ENCODE assay signal across 39 cellular contexts in the genomic region with DNA sequence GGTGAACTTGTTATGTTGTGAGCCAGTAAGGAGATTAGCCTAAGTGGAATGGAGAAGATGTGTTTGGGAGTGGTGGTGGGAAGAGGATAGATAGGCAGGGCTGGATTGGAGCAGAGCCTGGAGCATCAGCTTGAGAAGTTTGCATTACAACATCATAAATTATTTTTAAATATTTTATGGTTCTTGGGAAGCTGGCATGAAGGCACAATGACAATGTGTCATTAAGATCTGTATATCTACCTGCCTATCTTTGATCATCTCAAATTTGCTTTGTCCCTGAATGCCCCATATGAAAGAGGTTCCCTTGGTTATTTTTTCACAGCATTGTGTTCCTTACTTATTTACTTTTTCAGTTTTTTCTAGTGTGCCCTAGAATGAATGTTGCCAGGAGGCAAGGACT. TPM values are rescaled to one million over a fixed set of nuclear protein-coding genes. Genes with fewer than 3 reads are reported as not detected.
"Had no signal": no experiment of that assay in that cellular context is flagged by ENCODE, and none has a peak within 500 bp of the region (broad histone marks: within the 10 kb centered on the region; RNA-seq: fewer than 3 reads in every experiment).

No MANE protein-coding gene starts in this region.

- H3K27ac ChIP-seq: WERI-Rb-1 had no signal

- H3K4me1 Mint-ChIP-seq: brain had no signal

- FAIRE-seq: RCC 7860 had no signal

- H3K36me3 ChIP-seq: WERI-Rb-1 had no signal

- H3K36me3 Mint-ChIP-seq: activated CD8-positive, alpha-beta memory T cell treated with anti-CD3 and anti-CD28 coated beads, Interleukin-2, amount 10 ng/mL, durations not matched to agents 7 days and 5 days; activated naive CD4-positive, alpha-beta T cell treated with anti-CD3 and anti-CD28 coated beads, Interleukin-2, amount 10 ng/mL, durations not matched to agents 7 days and 5 days; activated naive CD8-positive, alpha-beta T cell; brain; T-cell had no signal

- DNase-seq: activated CD4-positive, alpha-beta memory T cell treated with anti-CD3 and anti-CD28 coated beads, Interleukin-2, amount 10 ng/mL, durations not matched to agents 7 days and 5 days; activated CD4-positive, alpha-beta T cell treated with anti-CD3 and anti-CD28 coated beads for 1 hour; activated CD4-positive, alpha-beta T cell treated with anti-CD3 and anti-CD28 coated beads for 48 hours; activated CD4-positive, CD25-positive, alpha-beta regulatory T cell; activated CD8-positive, alpha-beta memory T cell treated with anti-CD3 and anti-CD28 coated beads for 24 hours; activated CD8-positive, alpha-beta memory T cell treated with anti-CD3 and anti-CD28 coated beads, Interleukin-2, amount 10 ng/mL, durations not matched to agents 7 days and 5 days; activated CD8-positive, alpha-beta memory T cell treated with anti-CD3 and anti-CD28 coated beads, Interleukin-2, amount 50 U/mL, for 48 hours; activated effector memory CD4-positive, alpha-beta T cell treated with Interleukin-2 at 50 U/mL for 16 hours; activated naive CD4-positive, alpha-beta T cell treated with anti-CD3 and anti-CD28 coated beads, Interleukin-2, amount 10 ng/mL, durations not matched to agents 7 days and 5 days; activated naive CD8-positive, alpha-beta T cell treated with anti-CD3 and anti-CD28 coated beads, Interleukin-2, amount 50 U/mL, for 24 hours; activated T-cell treated with anti-CD3 and anti-CD28 coated beads, Interleukin-2, amount 50 U/mL, for 48 hours; anterior cingulate cortex; central memory CD4-positive, alpha-beta T cell; Karpas-422; KBM-7; MM.1S; NCI-H1092 treated with DMSO at 0.1 percent for 48 hours; NCI-H1417; NCI-H146; NCI-H187; NCI-H2029 treated with DMSO at 0.1 percent for 48 hours; NCI-H2107; NCI-H2171; NCI-H510A; NCI-H526; NCI-H748 treated with DMSO at 0.1 percent for 48 hours; NK-92 treated with Interleukin-12 subunit alpha and Interleukin-12 subunit beta, amount 100 ng/mL, for 24 hours; PC-3; SIG-M5; T-cell; T-helper 2 cell; T-helper 9 cell; WERI-Rb-1 had no signal

- H3K27me3 Mint-ChIP-seq: activated naive CD8-positive, alpha-beta T cell; activated naive CD8-positive, alpha-beta T cell treated with anti-CD3 and anti-CD28 coated beads, Interleukin-2, amount 50 U/mL, for 24 hours had no signal

- H3K4me3 Mint-ChIP-seq: activated CD4-positive, alpha-beta memory T cell treated with anti-CD3 and anti-CD28 coated beads, Interleukin-2, amount 10 ng/mL, durations not matched to agents 7 days and 5 days; activated CD8-positive, alpha-beta memory T cell treated with anti-CD3 and anti-CD28 coated beads, Interleukin-2, amount 10 ng/mL, durations not matched to agents 7 days and 5 days; activated naive CD4-positive, alpha-beta T cell treated with anti-CD3 and anti-CD28 coated beads, Interleukin-2, amount 10 ng/mL, durations not matched to agents 7 days and 5 days; activated naive CD8-positive, alpha-beta T cell; activated naive CD8-positive, alpha-beta T cell treated with anti-CD3 and anti-CD28 coated beads, Interleukin-2, amount 50 U/mL, for 24 hours; brain; T-cell had no signal

- H3K9me3 Mint-ChIP-seq: activated CD4-positive, alpha-beta memory T cell treated with anti-CD3 and anti-CD28 coated beads, Interleukin-2, amount 10 ng/mL, durations not matched to agents 7 days and 5 days; activated naive CD4-positive, alpha-beta T cell treated with anti-CD3 and anti-CD28 coated beads, Interleukin-2, amount 10 ng/mL, durations not matched to agents 7 days and 5 days; activated naive CD8-positive, alpha-beta T cell treated with anti-CD3 and anti-CD28 coated beads, Interleukin-2, amount 50 U/mL, for 24 hours; T-cell had no signal

- H3K27ac Mint-ChIP-seq: activated CD4-positive, alpha-beta memory T cell treated with anti-CD3 and anti-CD28 coated beads, Interleukin-2, amount 10 ng/mL, durations not matched to agents 7 days and 5 days; activated CD8-positive, alpha-beta memory T cell treated with anti-CD3 and anti-CD28 coated beads, Interleukin-2, amount 10 ng/mL, durations not matched to agents 7 days and 5 days; activated naive CD4-positive, alpha-beta T cell treated with anti-CD3 and anti-CD28 coated beads, Interleukin-2, amount 10 ng/mL, durations not matched to agents 7 days and 5 days; activated naive CD8-positive, alpha-beta T cell; activated naive CD8-positive, alpha-beta T cell treated with anti-CD3 and anti-CD28 coated beads, Interleukin-2, amount 50 U/mL, for 24 hours; brain; T-cell had no signal

- ATAC-seq: activated CD8-positive, alpha-beta memory T cell treated with anti-CD3 and anti-CD28 coated beads, Interleukin-2, amount 10 ng/mL, durations not matched to agents 7 days and 5 days; activated naive CD8-positive, alpha-beta T cell treated with anti-CD3 and anti-CD28 coated beads, Interleukin-2, amount 50 U/mL, for 24 hours; PC-3; Right ventricle myocardium inferior; SK-N-SH treated with all-trans-retinoic acid at 6 μM for 48 hours; T-cell had no signal

RNA-seq across cellular contexts. Expression of gene HRNR, which starts 32.3 kb away (rescaled TPM):
- total RNA-seq: activated CD4-positive, alpha-beta memory T cell treated with anti-CD3 and anti-CD28 coated beads, Interleukin-2, amount 10 ng/mL, durations not matched to agents 7 days and 5 days; activated CD8-positive, alpha-beta memory T cell treated with anti-CD3 and anti-CD28 coated beads, Interleukin-2, amount 10 ng/mL, durations not matched to agents 7 days and 5 days; PC-3; Right ventricle myocardium inferior; SK-MEL-5; T-cell had no signal

RNA-seq across cellular contexts. Expression of gene RPTN, which starts 32.7 kb away (rescaled TPM):
- total RNA-seq: activated CD4-positive, alpha-beta memory T cell treated with anti-CD3 and anti-CD28 coated beads, Interleukin-2, amount 10 ng/mL, durations not matched to agents 7 days and 5 days; activated CD8-positive, alpha-beta memory T cell treated with anti-CD3 and anti-CD28 coated beads, Interleukin-2, amount 10 ng/mL, durations not matched to agents 7 days and 5 days; PC-3; Right ventricle myocardium inferior; SK-MEL-5; T-cell had no signal
